Comparison of ENCODE assay signal across 15 cellular contexts in the genomic region with DNA sequence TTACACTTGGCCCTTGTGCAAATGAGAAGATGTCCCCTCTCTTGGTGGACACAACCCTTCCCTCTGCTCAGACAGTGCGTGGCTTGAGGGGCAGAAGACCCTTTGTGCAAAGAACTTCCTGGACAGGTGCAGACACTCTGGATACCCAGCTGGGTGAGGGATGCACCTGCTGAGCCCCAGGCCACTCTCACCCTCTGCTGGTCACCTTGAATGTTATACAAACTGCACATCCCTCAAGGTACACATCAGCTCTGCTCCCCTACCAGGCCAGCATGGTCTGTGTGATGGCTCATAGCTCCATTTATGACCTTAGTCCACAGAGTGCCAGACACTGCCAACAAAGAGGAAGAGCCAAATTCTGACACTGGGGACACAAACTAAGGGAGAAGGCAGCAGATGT. TPM values are rescaled to one million over a fixed set of nuclear protein-coding genes. Genes with fewer than 3 reads are reported as not detected.
A peak's percentile ranks its signal among the peaks of the same experiment; 100 is the strongest.
DNase-seq lines count a peak whose midpoint lies in the region; ATAC-seq, FAIRE-seq and TF ChIP-seq lines count a peak whose summit lies in the region.
"Had no signal": no experiment of that assay in that cellular context is flagged by ENCODE, and none has a peak within 500 bp of the region (broad histone marks: within the 10 kb centered on the region; RNA-seq: fewer than 3 reads in every experiment).

No MANE protein-coding gene starts in this region.

- no peak overlapping the region for H3K14ac ChIP-seq in H1 (ENCODE audit: insufficient read length)

- H3K4me1 ChIP-seq in H1 (replicated peaks in 1 of 4; ENCODE audit: control insufficient read depth in 3 of 4, insufficient read depth in 4 of 4, low read length in 3 of 4), result peaks cover 0 to 3% (median 2%) of the 10 kb centered on the region in 4 experiments; a peak in 1 of 7 replicates

- H3K27me3 Mint-ChIP-seq in activated T-helper 1 cell treated with anti-CD3 and anti-CD28 coated beads, Interleukin-12 subunit alpha, Interleukin-12 subunit beta, Interleukin-2, Interleukin-4 antibody, amounts not matched to agents 30 ng/mL and 10 ng/mL and 1 ng/mL, durations not matched to agents 14 hours and 24 hours and 36 hours (ENCODE audit: insufficient read depth), result peaks cover 53% of the 10 kb centered on the region

- no peak overlapping the region for H2BK5ac ChIP-seq in H1 (ENCODE audit: low read depth, low read length)

- no peaks in the 10 kb centered on the region for H3K9me3 ChIP-seq in H1 (ENCODE audit: insufficient read depth in 2 of 2, low read depth in 1 of 2, low read length in 1 of 2)
- H3K9me3 ChIP-seq: MG63 had no signal

- no peak overlapping the region for H2BK120ac ChIP-seq in H1 (replicated peaks; ENCODE audit: low read depth, low read length)

- WGBS in H1 (ENCODE audit: extremely low coverage in 1 of 2, insufficient coverage in 1 of 2, insufficient read length in 1 of 2, insufficient replicate concordance in 2 of 2, low coverage in 1 of 2, low lambda C conversion rate in 2 of 2, missing lambda C conversion rate in 1 of 2), 2 experiments, result 92% methylated on average over 1 of the region's 1 CpG; no CpG with 5 or more reads in 1 of the 2 experiments

- no peak overlapping the region for H3K56ac ChIP-seq in H1 (replicated peaks; ENCODE audit: insufficient read length, low read depth, low read length)

- ATAC-seq in HG03175 (IDR thresholded peaks at IDR 0.05; ENCODE audit: unreplicated experiment), result no peak
- ATAC-seq: GM12878, T-helper 17 cell had no signal

- H4K91ac ChIP-seq in H1 (replicated peaks; ENCODE audit: insufficient read length, low read length), result no peak overlapping the region

- no peak overlapping the region for H3K4me3 ChIP-seq in H1 (ENCODE audit: extremely low read depth in 1 of 4, insufficient read depth in 2 of 4, low read depth in 3 of 4, low read length in 4 of 4)
- H3K4me3 ChIP-seq: GM12878, MG63 had no signal

- H3K4ac ChIP-seq in H1 (replicated peaks; ENCODE audit: insufficient read length, low read depth, low read length), result no peak overlapping the region

- no peak overlapping the region for H3K9ac ChIP-seq in H1 (replicated peaks in 1 of 4; ENCODE audit: extremely low read depth in 1 of 4, low read depth in 3 of 4, low read length in 3 of 4)

- no peak overlapping the region for H3K27ac ChIP-seq in C4-2B
- H3K27ac ChIP-seq in H1 (ENCODE audit: low read depth, low read length), result no peak overlapping the region

- no peak overlapping the region for H2AFZ ChIP-seq in H1 (ENCODE audit: low read length)

- H3K23ac ChIP-seq in H1 (ENCODE audit: insufficient read length), result no peak overlapping the region

- H4K8ac ChIP-seq in H1 (ENCODE audit: extremely low read depth, insufficient read depth, low read length), result no peak overlapping the region

- no peaks in the 10 kb centered on the region for H4K20me1 ChIP-seq in H1 (replicated peaks in 1 of 2; ENCODE audit: control insufficient read depth in 1 of 2, insufficient read depth in 2 of 2, low read length in 2 of 2)

- H3K4me3 Mint-ChIP-seq in activated T-helper 1 cell treated with anti-CD3 and anti-CD28 coated beads, Interleukin-12 subunit alpha, Interleukin-12 subunit beta, Interleukin-2, Interleukin-4 antibody, amounts not matched to agents 30 ng/mL and 10 ng/mL and 1 ng/mL, durations not matched to agents 14 hours and 24 hours and 36 hours, result no peak overlapping the region
- H3K4me3 Mint-ChIP-seq: T-helper 17 cell had no signal

- DNase-seq in NCI-H510A (lab: John Stamatoyannopoulos, UW) (peak; percentile 34), H1 (ENCODE audit: low read depth in 1 of 2, low spot score in 2 of 2) (no peak), GM13977 (ENCODE audit: low spot score) (no peak)
- DNase-seq in activated T-helper 1 cell treated with anti-CD3 and anti-CD28 coated beads, Interleukin-12 subunit alpha, Interleukin-12 subunit beta, Interleukin-2, Interleukin-4 antibody, amounts not matched to agents 30 ng/mL and 10 ng/mL and 1 ng/mL, durations not matched to agents 14 hours and 24 hours and 36 hours (ENCODE audit: low spot score), result no peak
- DNase-seq: EL, GOT3, MG63, NCI-H2029 treated with DMSO at 0.1 percent for 48 hours, SHP77 treated with DMSO at 0.1 percent for 48 hours, T-helper 17 cell had no signal

- peaks cover 3% of the 10 kb centered on the region for H3K9me3 Mint-ChIP-seq in activated T-helper 1 cell treated with anti-CD3 and anti-CD28 coated beads, Interleukin-12 subunit alpha, Interleukin-12 subunit beta, Interleukin-2, Interleukin-4 antibody, amounts not matched to agents 30 ng/mL and 10 ng/mL and 1 ng/mL, durations not matched to agents 14 hours and 24 hours and 36 hours

- no peak overlapping the region for H2AK5ac ChIP-seq in H1 (ENCODE audit: low read depth, low read length)

- no peak for FAIRE-seq in H1 (lab: Jason Lieb, UNC)
- FAIRE-seq: GM12878 had no signal

- peaks cover 0 to 9% (median 7%) of the 10 kb centered on the region in 4 experiments; a peak in 4 of 7 replicates for H3K27me3 ChIP-seq in H1 (replicated peaks in 1 of 4; ENCODE audit: control insufficient read depth in 3 of 4, extremely low read depth in 1 of 4, insufficient read depth in 3 of 4, low read length in 3 of 4)

- POLR2A ChIA-PET in H1 (lab: Charles Lee; ENCODE audit: partially characterized antibody), result no interaction called here

- no peak overlapping the region for H3K18ac ChIP-seq in H1 (ENCODE audit: extremely low read depth, low read length)

- TF ChIP-seq CTCF in C4-2B (conservative IDR thresholded peaks at IDR 0.05), result peak; percentile 20; the same call in 1 of the 2 replicates
- peak; percentile 21 for TF ChIP-seq CTCF in GM12873 (IDR thresholded peaks at IDR 0.05; ENCODE audit: insufficient read depth, low read depth, low read length, missing control alignments)
- no peak for TF ChIP-seq CTCF in H1 (IDR thresholded peaks at IDR 0.05; ENCODE audit: control extremely low read depth in 1 of 3, insufficient read depth in 1 of 3, low read depth in 1 of 3, low read length in 3 of 3)
- no peak for TF ChIP-seq CTCF in GM13977 (IDR thresholded peaks at IDR 0.05; ENCODE audit: extremely low read depth, insufficient read depth, missing control alignments)

- CTCF ChIA-PET in H1 (lab: Charles Lee; ENCODE audit: partially characterized antibody), result interaction anchor here (1.1 to 2.3 kb wide), 8 partner anchors 14 to 504 kb away, joined by 3 to 11 read pairs (median 3); no protein-coding TSS in a partner anchor

- no peaks in the 10 kb centered on the region for H3K79me1 ChIP-seq in H1 (ENCODE audit: low read depth, low read length)

- no peak overlapping the region for H3K4me2 ChIP-seq in H1 (ENCODE audit: insufficient read depth in 1 of 2, low read depth in 2 of 2, low read length in 2 of 2)

- no peaks in the 10 kb centered on the region for H3K79me2 ChIP-seq in H1 (ENCODE audit: control insufficient read depth in 1 of 2, insufficient read depth in 2 of 2, low read length in 2 of 2)

- in situ Hi-C loops in GM13977 (cut with MboI; ENCODE audit: low pct_unique_long_range_greater_than_20kb, low sequenced_read_pairs, unreplicated experiment), result no loop called here

- TF ChIP-seq EP300 in H1 (IDR thresholded peaks at IDR 0.05; ENCODE audit: borderline replicate concordance in 1 of 2, low read depth in 2 of 2, low read length in 2 of 2), result no peak

- no peaks in the 10 kb centered on the region for H3K36me3 ChIP-seq in H1 (ENCODE audit: control insufficient read depth in 2 of 4, insufficient read depth in 4 of 4, low read length in 3 of 4)
- H3K36me3 ChIP-seq: MG63 had no signal

- H3K23me2 ChIP-seq in H1 (ENCODE audit: low read depth, low read length), result peaks cover 9% of the 10 kb centered on the region

- TF ChIP-seq POLR2A in H1 (IDR thresholded peaks at IDR 0.05; ENCODE audit: control extremely low read depth in 1 of 2, low read depth in 2 of 2, low read length in 2 of 2), result no peak

- H3K4me1 Mint-ChIP-seq in activated T-helper 1 cell treated with anti-CD3 and anti-CD28 coated beads, Interleukin-12 subunit alpha, Interleukin-12 subunit beta, Interleukin-2, Interleukin-4 antibody, amounts not matched to agents 30 ng/mL and 10 ng/mL and 1 ng/mL, durations not matched to agents 14 hours and 24 hours and 36 hours (ENCODE audit: low read depth), result no peaks in the 10 kb centered on the region
- H3K4me1 Mint-ChIP-seq: T-helper 17 cell had no signal

- peak; percentile 18 to 31; a peak in 3 of 4 replicates for TF ChIP-seq RAD21 in H1 (IDR thresholded peaks at IDR 0.05 in 1 of 2, conservative IDR thresholded peaks at IDR 0.05 in 1 of 2; ENCODE audit: low read depth in 2 of 2, low read length in 2 of 2)

- no peaks in the 10 kb centered on the region for H3K36me3 Mint-ChIP-seq in activated T-helper 1 cell treated with anti-CD3 and anti-CD28 coated beads, Interleukin-12 subunit alpha, Interleukin-12 subunit beta, Interleukin-2, Interleukin-4 antibody, amounts not matched to agents 30 ng/mL and 10 ng/mL and 1 ng/mL, durations not matched to agents 14 hours and 24 hours and 36 hours (ENCODE audit: low read depth)

- H2BK15ac ChIP-seq in H1 (ENCODE audit: low read length), result no peak overlapping the region

- H2BK12ac ChIP-seq in H1 (ENCODE audit: low read depth, low read length), result no peak overlapping the region

- intact Hi-C loops in activated T-helper 1 cell treated with anti-CD3 and anti-CD28 coated beads, Interleukin-12 subunit alpha, Interleukin-12 subunit beta, Interleukin-2, Interleukin-4 antibody, amounts not matched to agents 30 ng/mL and 10 ng/mL and 1 ng/mL, durations not matched to agents 14 hours and 24 hours and 36 hours (cut with micrococcal nuclease), result no loop called here

- H4K5ac ChIP-seq in H1 (ENCODE audit: insufficient read length, low read depth, low read length), result no peak overlapping the region

- no peak overlapping the region for H2BK20ac ChIP-seq in H1 (ENCODE audit: low read length)

- H3K27ac Mint-ChIP-seq in activated T-helper 1 cell treated with anti-CD3 and anti-CD28 coated beads, Interleukin-12 subunit alpha, Interleukin-12 subunit beta, Interleukin-2, Interleukin-4 antibody, amounts not matched to agents 30 ng/mL and 10 ng/mL and 1 ng/mL, durations not matched to agents 14 hours and 24 hours and 36 hours, result no peak overlapping the region
- H3K27ac Mint-ChIP-seq: T-helper 17 cell had no signal

RNA-seq across cellular contexts. Expression of gene DIRAS2, which starts 3.1 kb away (rescaled TPM):
- 0.11 and 0.15 TPM in 2 replicates for total RNA-seq in H1 (2021; fragmentation: NEBNext Ultra II Directional; extraction: Animal tissue kit (Norgen Biotek cat#: 25700))
- polyA plus RNA-seq in H1 (2011; rRNA removed), result 0.06 and 0.13 TPM in 2 replicates
- 0.05 TPM for polyA plus RNA-seq in H1 (2011; cell fraction: cytosol; rRNA removed)
- 0.36 TPM for polyA plus RNA-seq in H1 (2011; cell fraction: nucleus; rRNA removed)
- polyA plus RNA-seq in H1 (2012, experiment 1 of 2), result 0.05 to 0.12 TPM in 2 of 4 replicates, not detected in the others
- polyA plus RNA-seq in H1 (2012, experiment 2 of 2), result 0.03 TPM
- polyA plus RNA-seq in H1 (2013, experiment 1 of 2), result 0.06 TPM
- 0.09 TPM for polyA plus RNA-seq in H1 (2013, experiment 2 of 2)
- 0.10 TPM in 1 of 2 replicates, not detected in the other for polyA minus RNA-seq in H1 (2011; rRNA and poly(A)+ RNA removed)
- not detected for polyA minus RNA-seq in H1 (2011; cell fraction: cytosol; rRNA and poly(A)+ RNA removed)
- not detected for polyA minus RNA-seq in H1 (2011; cell fraction: nucleus; rRNA and poly(A)+ RNA removed)
- not detected in 2 replicates for total RNA-seq in activated T-helper 1 cell treated with anti-CD3 and anti-CD28 coated beads, Interleukin-12 subunit alpha, Interleukin-12 subunit beta, Interleukin-2, Interleukin-4 antibody, amounts not matched to agents 30 ng/mL and 10 ng/mL and 1 ng/mL, durations not matched to agents 14 hours and 24 hours and 36 hours
- total RNA-seq: A673, GM12878, T-helper 17 cell had no signal
- polyA plus RNA-seq: GM12878 had no signal

Comparison
In these comparisons a context has a peak if more than half of its experiments do, and no peak if none do; other contexts are left out.
1. CTCF ChIP-seq: peak in C4-2B (single experiment) and GM12873 (single experiment); none in H1 (0 of 3) and GM13977 (single experiment).